ENCODE assay signal across 9 cellular contexts in genomic region chr5:181052526-181052927, GRCh38. TPM values are rescaled to one million over a fixed set of nuclear protein-coding genes. Genes with fewer than 3 reads are reported as not detected.
DNase-seq lines count a peak whose midpoint lies in the region; ATAC-seq, FAIRE-seq and TF ChIP-seq lines count a peak whose summit lies in the region.
"Had no signal": no experiment of that assay in that cellular context is flagged by ENCODE, and none has a peak within 500 bp of the region (broad histone marks: within the 10 kb centered on the region; RNA-seq: fewer than 3 reads in every experiment).

No MANE protein-coding gene starts in this region.

- SMC1A ChIA-PET in GM12878 (lab: Charles Lee; ENCODE audit: uncharacterized antibody, unreplicated experiment) = no interaction called here

- peaks cover 28% of the 10 kb centered on the region for H3K27me3 Mint-ChIP-seq in memory B cell

- H3K4me2 ChIP-seq in HCT116 (ENCODE audit: low read length) = peak overlapping the region; percentile 78
- H3K4me2 ChIP-seq in GM12878 (ENCODE audit: control insufficient read depth, insufficient read depth) = peak overlapping the region; percentile 55

- H3K9ac ChIP-seq in HCT116 (ENCODE audit: low read length) (no peak overlapping the region), GM12878 (ENCODE audit: control insufficient read depth, insufficient read depth, low read length) (no peak overlapping the region)

- no peaks in the 10 kb centered on the region for H3K79me2 ChIP-seq in HCT116 (ENCODE audit: insufficient read depth, low read length)
- H3K79me2 ChIP-seq in GM12878 (ENCODE audit: control insufficient read depth, insufficient read depth, low read length) = no peaks in the 10 kb centered on the region

- CTCF ChIA-PET in A673 (lab: Charles Lee) (no interaction called here), HCT116 (lab: Charles Lee) (no interaction called here), GM12878 (lab: Yijun Ruan, JAX) (no interaction called here)

- TF ChIP-seq CTCF in A673 (conservative IDR thresholded peaks at IDR 0.05; ENCODE audit: low read depth, low read length) = no peak
- TF ChIP-seq CTCF in HCT116 (IDR thresholded peaks at IDR 0.05 in 2 of 3, conservative IDR thresholded peaks at IDR 0.05 in 1 of 3; ENCODE audit: borderline replicate concordance in 1 of 3, insufficient read depth in 1 of 3, low read depth in 2 of 3, low read length in 2 of 3) = no peak
- TF ChIP-seq CTCF in GM12878 (IDR thresholded peaks at IDR 0.05 in 2 of 3, conservative IDR thresholded peaks at IDR 0.05 in 1 of 3; ENCODE audit: control insufficient read depth in 2 of 3, extremely low read depth in 1 of 3, insufficient read depth in 1 of 3, low read depth in 3 of 3, low read length in 3 of 3) = no peak

- 3% methylated on average over 37 of the region's 42 CpGs for WGBS in GM12878 (ENCODE audit: insufficient coverage, insufficient replicate concordance, low lambda C conversion rate, missing lambda C conversion rate)

- peaks cover 3% of the 10 kb centered on the region for H3K9me3 Mint-ChIP-seq in memory B cell

- H3K4me1 Mint-ChIP-seq in memory B cell = peaks cover 12% of the 10 kb centered on the region

- POLR2A ChIA-PET in A673 (lab: Charles Lee; ENCODE audit: low non-redundant PET) (no interaction called here), HCT116 (lab: Charles Lee) (no interaction called here), GM12878 (lab: Charles Lee) (no interaction called here)

- RAD21 ChIA-PET in HCT116 (lab: Charles Lee; ENCODE audit: low non-redundant PET in 1 of 2, low total read pairs in 2 of 2, uncharacterized antibody in 2 of 2, unreplicated experiment in 2 of 2) = no interaction called here
- RAD21 ChIA-PET in GM12878 (lab: Charles Lee; ENCODE audit: unreplicated experiment) = interaction anchor here (0.9 kb wide), 1 partner anchor 98 kb away, joined by 3 read pairs; no protein-coding TSS in a partner anchor

- no peaks in the 10 kb centered on the region for H3K9me2 ChIP-seq in HCT116 (ENCODE audit: insufficient read depth)

- H2AFZ ChIP-seq in HCT116 (ENCODE audit: low read depth, low read length, poor library complexity, severe bottlenecking) (peak overlapping the region; percentile 78), GM12878 (ENCODE audit: control insufficient read depth, low read depth, low read length) (peak overlapping the region; percentile 39; the same call in 1 of the 2 replicates)

- H4K20me1 ChIP-seq in HCT116 (ENCODE audit: insufficient read depth) (no peaks in the 10 kb centered on the region), GM12878 (ENCODE audit: control insufficient read depth, insufficient read depth) (no peaks in the 10 kb centered on the region)

- in situ Hi-C loops in GM12878 (cut with MboI) = no loop called here

- H3K27ac ChIP-seq in A673 (ENCODE audit: low read depth, low read length, poor library complexity, severe bottlenecking) = no peak overlapping the region
- no peak overlapping the region; the same call in 1 of the 2 replicates for H3K27ac ChIP-seq in HCT116 (ENCODE audit: low read depth, low read length)
- H3K27ac ChIP-seq in GM12878 (ENCODE audit: control insufficient read depth, insufficient read depth) = no peak overlapping the region

- DNase-seq in A673 (ENCODE audit: low spot score) (peak; percentile 10), HCT116 (ENCODE audit: low read depth, low spot score) (no peak), GM12878 (ENCODE audit: low read depth, low spot score) (no peak), memory B cell (ENCODE audit: low spot score in 2 of 2) (peak in 1 of 2 donors; percentile 32), SHP77 (lab: John Stamatoyannopoulos, UW) (no peak), NCI-H2171 treated with DMSO at 0.1 percent for 48 hours (lab: John Stamatoyannopoulos, UW) (no peak)

- peak overlapping the region; percentile 91 for H3K27ac Mint-ChIP-seq in memory B cell

- ATAC-seq in HCT116 (no peak; the same call in 1 of the 2 replicates), GM12878 (no peak; the same call in 2 of the 3 replicates), memory B cell (ENCODE audit: low read depth) (peak; percentile 7), HG03432 (IDR thresholded peaks at IDR 0.05; ENCODE audit: unreplicated experiment) (no peak), HG02642 (IDR thresholded peaks at IDR 0.05; ENCODE audit: poor library complexity, unreplicated experiment) (no peak)

- TF ChIP-seq POLR2A in HCT116 (IDR thresholded peaks at IDR 0.05; ENCODE audit: borderline replicate concordance, extremely low read depth, insufficient read depth, insufficient read length) (no peak), GM12878 (IDR thresholded peaks at IDR 0.05; ENCODE audit: low read depth, low read length) (no peak)

- H3K27me3 ChIP-seq in A673 (replicated peaks; ENCODE audit: insufficient read depth, low read depth, low read length, poor library complexity) (peaks cover 93% of the 10 kb centered on the region), HCT116 (ENCODE audit: insufficient read depth, low read length) (no peaks in the 10 kb centered on the region), GM12878 (replicated peaks in 1 of 2; ENCODE audit: control insufficient read depth in 2 of 2, insufficient read depth in 2 of 2, low read length in 1 of 2) (peaks cover 5 to 7% of the 10 kb centered on the region in 2 experiments)

- no peaks in the 10 kb centered on the region for H3K4me1 ChIP-seq in A673 (ENCODE audit: insufficient read depth, low read length, poor library complexity, severe bottlenecking)
- peaks cover 3 to 17% of the 10 kb centered on the region in 2 experiments; a peak in 3 of 4 replicates for H3K4me1 ChIP-seq in HCT116 (ENCODE audit: control insufficient read depth in 1 of 2, insufficient read depth in 2 of 2, low read length in 2 of 2)
- peaks cover 12% of the 10 kb centered on the region for H3K4me1 ChIP-seq in GM12878 (ENCODE audit: control insufficient read depth, insufficient read depth, low read length)

- H3K9me3 ChIP-seq in A673 (ENCODE audit: low read depth, low read length, poor library complexity, severe bottlenecking) (no peaks in the 10 kb centered on the region), HCT116 (ENCODE audit: control insufficient read depth in 1 of 2, insufficient read depth in 1 of 2, low read depth in 1 of 2, low read length in 2 of 2) (no peaks in the 10 kb centered on the region), GM12878 (replicated peaks; ENCODE audit: control insufficient read depth, insufficient read depth, low read length) (no peaks in the 10 kb centered on the region; the same call in 2 of the 3 replicates)

- H3K36me3 Mint-ChIP-seq in memory B cell = no peaks in the 10 kb centered on the region

- H3K4me3 ChIP-seq in A673 (ENCODE audit: low read depth, low read length, poor library complexity, severe bottlenecking) = peak overlapping the region; percentile 27
- H3K4me3 ChIP-seq in HCT116 (replicated peaks in 1 of 2; ENCODE audit: low read depth in 1 of 2, low read length in 2 of 2) = peak overlapping the region in 1 of 2 experiments; percentile 61; a peak in 3 of 4 replicates
- H3K4me3 ChIP-seq in GM12878 = no peak overlapping the region

- BruUV-seq in A673 (replicated peaks; lab: Mats Ljungman, UMichigan) (no TSS peak), HCT116 (replicated peaks; lab: Mats Ljungman, UMichigan) (no TSS peak), GM12878 (replicated peaks; lab: Mats Ljungman, UMichigan) (no TSS peak)

- FAIRE-seq in GM12878 (lab: Jason Lieb, UNC) = no peak

- peak overlapping the region; percentile 90 for H3K4me3 Mint-ChIP-seq in memory B cell

- H3K36me3 ChIP-seq in A673 (ENCODE audit: insufficient read depth, low read length, poor library complexity, severe bottlenecking) (no peaks in the 10 kb centered on the region), HCT116 (ENCODE audit: control insufficient read depth in 1 of 2, insufficient read depth in 2 of 2, low read length in 2 of 2) (no peaks in the 10 kb centered on the region), GM12878 (ENCODE audit: control insufficient read depth in 2 of 2, insufficient read depth in 2 of 2, low read length in 1 of 2) (no peaks in the 10 kb centered on the region)

- intact Hi-C loops in A673 (cut with micrococcal nuclease; ENCODE audit: unreplicated experiment) = no loop called here
- intact Hi-C loops in HCT116 (cut with micrococcal nuclease) = no loop called here
- intact Hi-C loops in GM12878 (cut with micrococcal nuclease; ENCODE audit: unreplicated experiment) = loop anchor here (5.0 to 10.0 kb wide), 2 partner anchors 102 to 185 kb away; no protein-coding TSS in a partner anchor

- TF ChIP-seq EP300 in GM12878 (IDR thresholded peaks at IDR 0.05; ENCODE audit: borderline replicate concordance in 1 of 2, control insufficient read depth in 1 of 2, low read depth in 2 of 2, low read length in 2 of 2) = no peak

- TF ChIP-seq RAD21 in HCT116 (IDR thresholded peaks at IDR 0.05; ENCODE audit: low read depth) = no peak
- TF ChIP-seq RAD21 in GM12878 (IDR thresholded peaks at IDR 0.05; ENCODE audit: insufficient read depth, low read depth, low read length) = no peak

TF ChIP-seq in HCT116, 20 proteins besides CTCF, POLR2A, EP300 and RAD21 (continues in another document):
- peak; percentile 92 for TF ChIP-seq MAX (IDR thresholded peaks at IDR 0.05)
- TF ChIP-seq SP1 (IDR thresholded peaks at IDR 0.05; ENCODE audit: low read depth) = no peak
- no peak for TF ChIP-seq ZFX (IDR thresholded peaks at IDR 0.05)

TF ChIP-seq in GM12878, 131 proteins besides CTCF, POLR2A, EP300 and RAD21 (continues in another document):
- no peak for TF ChIP-seq TAF1 (IDR thresholded peaks at IDR 0.05; ENCODE audit: borderline replicate concordance, low read depth, low read length)
- TF ChIP-seq BHLHE40 (IDR thresholded peaks at IDR 0.05; ENCODE audit: borderline replicate concordance in 1 of 2, low read depth in 2 of 2, low read length in 1 of 2) = peak; percentile 60 to 81; a peak in 3 of 4 replicates
- peak; percentile 23 to 58; a peak in 1 of 4 replicates for TF ChIP-seq IKZF2 (IDR thresholded peaks at IDR 0.05)

RNA-seq across cellular contexts. Expression of gene BTNL9, which starts 12.5 kb away (rescaled TPM):
- total RNA-seq in A673 (2021) = not detected in 2 replicates
- 11.7 TPM for total RNA-seq in HCT116 (2021; ENCODE audit: unreplicated experiment)
- 6.9 and 7.3 TPM in 2 replicates for polyA plus RNA-seq in HCT116 (2012)
- 283 and 331 TPM in 2 replicates for total RNA-seq in GM12878 (2013; cell fraction: nucleolus; rRNA removed)
- total RNA-seq in GM12878 (2014; rRNA removed) = 0.06 and 0.16 TPM in 2 replicates
- not detected in 2 replicates for total RNA-seq in GM12878 (2014; rRNA removed; fragmentation: Illumina TruSeq; extraction: Trizol)
- total RNA-seq in GM12878 (2021) = 0.05 and 0.08 TPM in 2 replicates
- polyA plus RNA-seq in GM12878 (2011; ENCODE audit: low read depth) = 0.94 TPM
- 12.3 and 16.5 TPM in 2 replicates for polyA plus RNA-seq in GM12878 (2011; rRNA removed)
- polyA plus RNA-seq in GM12878 (2011; cell fraction: cytosol; rRNA removed) = 16.0 and 21.2 TPM in 2 replicates
- 90.7 and 117 TPM in 2 replicates for polyA plus RNA-seq in GM12878 (2011; cell fraction: nucleus; rRNA removed)
- 1.8 and 5.6 TPM in 2 replicates for polyA plus RNA-seq in GM12878 (2012)
- 0.24 TPM in 1 of 2 replicates, not detected in the other for polyA plus RNA-seq in GM12878 (2014; fragmentation: Illumina TruSeq; extraction: Trizol)
- polyA plus RNA-seq in GM12878 (2014; fragmentation: Nextera tagmentation; extraction: Ambion mirVana) = not detected
- polyA plus RNA-seq in GM12878 (2014; rRNA removed) = 0.01 and 0.38 TPM in 2 replicates
- polyA plus RNA-seq in GM12878 (2016; fragmentation: Nextera tagmentation; extraction: Ambion mirVana) = not detected
- polyA minus RNA-seq in GM12878 (2011; rRNA and poly(A)+ RNA removed) = 6.2 and 12.6 TPM in 2 replicates
- polyA minus RNA-seq in GM12878 (2011; cell fraction: cytosol; rRNA and poly(A)+ RNA removed) = 3.1 and 8.7 TPM in 2 replicates
- 29.3 and 31.1 TPM in 2 replicates for polyA minus RNA-seq in GM12878 (2011; cell fraction: nucleus; rRNA and poly(A)+ RNA removed)
- total RNA-seq: activated CD8-positive, alpha-beta memory T cell treated with anti-CD3 and anti-CD28 coated beads for 36 hours had no signal
